Comparison of ENCODE assay signal across 9 cellular contexts in the genomic region with DNA sequence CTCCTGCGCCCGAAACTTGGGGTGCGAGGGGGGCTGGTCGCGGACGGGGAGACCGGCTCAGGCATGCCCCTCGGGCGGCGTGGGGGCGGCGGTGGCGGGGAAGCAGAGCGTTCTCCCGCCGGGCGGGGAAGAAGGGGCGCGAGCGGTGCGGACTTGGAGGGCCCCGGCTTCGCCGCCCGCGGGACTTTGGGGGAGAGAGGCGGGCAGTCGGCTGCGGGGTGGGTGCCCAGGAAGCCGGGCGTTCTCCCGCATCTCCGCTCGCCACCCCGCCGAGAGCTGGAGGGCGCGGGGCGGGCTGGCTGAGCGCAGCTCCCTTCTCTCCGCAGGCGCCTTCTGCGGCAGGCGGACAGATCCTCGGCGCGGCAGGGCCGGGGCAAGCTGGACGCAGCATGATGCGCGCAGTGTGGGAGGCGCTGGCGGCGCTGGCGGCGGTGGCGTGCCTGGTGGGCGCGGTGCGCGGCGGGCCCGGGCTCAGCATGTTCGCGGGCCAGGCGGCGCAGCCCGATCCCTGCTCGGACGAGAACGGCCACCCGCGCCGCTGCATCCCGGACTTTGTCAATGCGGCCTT. TPM values are rescaled to one million over a fixed set of nuclear protein-coding genes. Genes with fewer than 3 reads are reported as not detected.
DNase-seq lines count a peak whose midpoint lies in the region; ATAC-seq and TF ChIP-seq lines count a peak whose summit lies in the region.
"Had no signal": no experiment of that assay in that cellular context is flagged by ENCODE, and none has a peak within 500 bp of the region (broad histone marks: within the 10 kb centered on the region; RNA-seq: fewer than 3 reads in every experiment).

No MANE protein-coding gene starts in this region.

- peak overlapping the region; percentile 90 to 96 (median 94) for H3K27ac ChIP-seq in esophagus muscularis mucosa (replicated peaks in 1 of 4)
- H3K27ac ChIP-seq: C4-2B had no signal

- H3K27me3 Mint-ChIP-seq in T-helper 17 cell (peaks cover 58% of the 10 kb centered on the region), nephron progenitor cell (ENCODE audit: low read depth, poor library complexity) (peaks cover 32% of the 10 kb centered on the region)

- ATAC-seq in T-helper 17 cell = no peak
- ATAC-seq in HG03565 (IDR thresholded peaks at IDR 0.05; ENCODE audit: unreplicated experiment) = no peak
- no peak for ATAC-seq in GM18867 (IDR thresholded peaks at IDR 0.05; ENCODE audit: unreplicated experiment)

- no peak for TF ChIP-seq POLR2A in esophagus muscularis mucosa (IDR thresholded peaks at IDR 0.05; ENCODE audit: low read depth)

- whole genome bisulfite sequencing in esophagus muscularis mucosa = no CpG with 5 or more reads among the region's 76 CpGs

- DNase-seq in NCI-H146 (lab: John Stamatoyannopoulos, UW) = peak; percentile 38
- DNase-seq in NCI-H146 treated with DMSO at 0.1 percent for 48 hours (lab: John Stamatoyannopoulos, UW; ENCODE audit: unreplicated experiment) = no peak
- DNase-seq in T-helper 17 cell = no peak
- no peak for DNase-seq in esophagus muscularis mucosa (ENCODE audit: extremely low spot score)
- peak; percentile 72 for DNase-seq in nephron progenitor cell
- DNase-seq in NCI-H2107 treated with DMSO at 0.1 percent for 48 hours (lab: John Stamatoyannopoulos, UW; ENCODE audit: unreplicated experiment) = no peak

- H3K4me1 Mint-ChIP-seq in T-helper 17 cell = peaks cover 8% of the 10 kb centered on the region
- H3K4me1 Mint-ChIP-seq in nephron progenitor cell = peaks cover 53% of the 10 kb centered on the region

- no peaks in the 10 kb centered on the region for H3K36me3 ChIP-seq in esophagus muscularis mucosa

- peak overlapping the region; percentile 92 for H3K4me3 Mint-ChIP-seq in T-helper 17 cell
- peak overlapping the region; percentile 99 for H3K4me3 Mint-ChIP-seq in nephron progenitor cell

- H3K9me3 ChIP-seq in T-helper 17 cell (ENCODE audit: control insufficient read depth, low read length, poor library complexity, severe bottlenecking) (no peaks in the 10 kb centered on the region), esophagus muscularis mucosa (no peaks in the 10 kb centered on the region)

- peaks cover 19 to 65% (median 55%) of the 10 kb centered on the region in 4 donors for H3K4me1 ChIP-seq in esophagus muscularis mucosa

- H3K27ac Mint-ChIP-seq in T-helper 17 cell (no peak overlapping the region), nephron progenitor cell (no peak overlapping the region)

- H3K36me3 Mint-ChIP-seq in T-helper 17 cell (ENCODE audit: low read depth) = peaks cover 3% of the 10 kb centered on the region
- H3K36me3 Mint-ChIP-seq in nephron progenitor cell (ENCODE audit: low read depth) = no peaks in the 10 kb centered on the region

- no peak for TF ChIP-seq EP300 in esophagus muscularis mucosa (IDR thresholded peaks at IDR 0.05)

- H3K4me3 ChIP-seq in esophagus muscularis mucosa = peak overlapping the region; percentile 77 to 95 (median 90)

- H3K9me3 Mint-ChIP-seq in nephron progenitor cell = no peaks in the 10 kb centered on the region

- peaks cover 0 to 15% (median 3%) of the 10 kb centered on the region in 4 donors for H3K27me3 ChIP-seq in esophagus muscularis mucosa

- intact Hi-C loops in esophagus muscularis mucosa (cut with DNase I) = loop anchor here (5.0 kb wide), 1 partner anchor 80 kb away; no protein-coding TSS in a partner anchor

- TF ChIP-seq CTCF in esophagus muscularis mucosa (IDR thresholded peaks at IDR 0.05) (no peak), nephron progenitor cell (IDR thresholded peaks at IDR 0.05) (no peak)

RNA-seq across cellular contexts. Expression of gene NTN1, which starts 0.8 kb away (rescaled TPM):
- total RNA-seq in T-helper 17 cell (under 1 TPM; 0.12 to 0.16 TPM), esophagus muscularis mucosa (100 to 1,000 TPM in 3 of 4 donors, 10 to 100 TPM in 1; 69.3 to 179 (median 117) TPM)

RNA-seq across cellular contexts. Expression of gene PIK3R5, which starts 56.6 kb away (rescaled TPM):
- total RNA-seq in T-helper 17 cell (100 to 1,000 TPM; 164 to 177 TPM), esophagus muscularis mucosa (10 to 100 TPM in 2 of 4 donors, 1 to 10 TPM in 2; 7.0 to 16.2 (median 9.6) TPM)

Comparison
In these comparisons a context has a peak if more than half of its experiments do, and no peak if none do; other contexts are left out.
1. DNase-seq: peak in NCI-H146 (single experiment) and nephron progenitor cell (single experiment); none in NCI-H146 treated with DMSO at 0.1 percent for 48 hours (single experiment), T-helper 17 cell (0 of 3), esophagus muscularis mucosa (single experiment) and NCI-H2107 treated with DMSO at 0.1 percent for 48 hours (single experiment).
2. RNA of gene NTN1, which starts 0.8 kb away (total RNA-seq): 69.3 to 179 TPM in esophagus muscularis mucosa; 0.12 to 0.16 TPM in T-helper 17 cell; every median in the first group is over 10 times any median in the second.
3. RNA of gene PIK3R5, which starts 56.6 kb away (total RNA-seq): 164 to 177 TPM in T-helper 17 cell; 7.0 to 16.2 TPM in esophagus muscularis mucosa; every median in the first group is over 4 times any median in the second.